ENCODE assay signal across 1 cellular context in genomic region chr12:48868446-48868845, GRCh38.
TF ChIP-seq lines count a peak whose summit lies in the region.

No MANE protein-coding gene starts in this region.

TF ChIP-seq in A549, 52 proteins besides CTCF, POLR2A, EP300 and RAD21 (continued from another document):
- TF ChIP-seq HMGXB4 (CRISPR knock-in tag; IDR thresholded peaks at IDR 0.05; ENCODE audit: borderline replicate concordance): no peak
- TF ChIP-seq BCL3 (IDR thresholded peaks at IDR 0.05): no peak
- TF ChIP-seq RCOR1 (IDR thresholded peaks at IDR 0.05; ENCODE audit: low read depth, low read length): no peak
TF ChIP-seq in A549: peak in this region for 0.
